Comparison of ENCODE assay signal across 12 cellular contexts in the genomic region with DNA sequence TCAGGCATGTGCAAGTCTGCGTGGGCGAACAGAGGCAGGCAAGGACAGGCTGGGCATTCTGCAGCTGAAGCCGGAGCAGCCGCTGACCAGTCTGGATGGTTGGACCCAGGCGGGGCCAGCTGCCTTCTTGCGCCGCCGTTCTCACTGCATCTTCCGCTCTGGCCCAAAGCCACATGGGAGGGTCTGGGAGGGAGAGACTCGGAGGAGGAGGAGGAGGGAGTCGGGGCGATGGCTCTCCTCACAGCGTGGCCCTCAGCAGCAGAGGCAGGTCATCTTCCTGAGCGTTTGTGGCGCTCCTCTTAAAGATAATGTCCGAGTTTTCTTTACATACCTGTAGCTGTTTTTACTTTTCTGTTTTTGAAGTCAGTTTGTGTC. TPM values are rescaled to one million over a fixed set of nuclear protein-coding genes. Genes with fewer than 3 reads are reported as not detected.
A peak's percentile ranks its signal among the peaks of the same experiment; 100 is the strongest.
DNase-seq lines count a peak whose midpoint lies in the region; ATAC-seq and TF ChIP-seq lines count a peak whose summit lies in the region.
"Had no signal": no experiment of that assay in that cellular context is flagged by ENCODE, and none has a peak within 500 bp of the region (broad histone marks: within the 10 kb centered on the region; RNA-seq: fewer than 3 reads in every experiment).

No MANE protein-coding gene starts in this region.

- H3K27ac ChIP-seq in thyroid gland (no peak overlapping the region), suprapubic skin (no peak overlapping the region)
- H3K27ac ChIP-seq: colonic mucosa had no signal

- H3K27me3 Mint-ChIP-seq in T-helper 17 cell (no peaks in the 10 kb centered on the region), immature natural killer cell (ENCODE audit: low read depth in 3 of 3) (peaks cover 1 to 18% (median 9%) of the 10 kb centered on the region in 3 donors)
- H3K27me3 Mint-ChIP-seq in stimulated activated naive B cell treated with anti-CD40 and anti-IgM and Interleukin-4, amounts not matched to agents 10 μg/mL and 1 μg/mL and 100 μg/mL, for 72 hours, result no peaks in the 10 kb centered on the region
- H3K27me3 Mint-ChIP-seq: naive B cell had no signal

- peaks cover 65 to 72% of the 10 kb centered on the region in 2 donors for H3K36me3 ChIP-seq in thyroid gland
- peaks cover 77% of the 10 kb centered on the region for H3K36me3 ChIP-seq in suprapubic skin

- H3K9me3 Mint-ChIP-seq in activated naive CD4-positive, alpha-beta T cell treated with anti-CD3 and anti-CD28 coated beads, Interleukin-2, amount 50 U/mL, for 72 hours, result no peaks in the 10 kb centered on the region
- H3K9me3 Mint-ChIP-seq in immature natural killer cell, result no peaks in the 10 kb centered on the region
- H3K9me3 Mint-ChIP-seq in stimulated activated naive B cell treated with anti-CD40 and anti-IgM and Interleukin-4, amounts not matched to agents 10 μg/mL and 1 μg/mL and 100 μg/mL, for 72 hours, result no peaks in the 10 kb centered on the region
- H3K9me3 Mint-ChIP-seq: CD8-positive, alpha-beta memory T cell; naive B cell had no signal

- peaks cover 11 to 36% of the 10 kb centered on the region in 2 donors for H3K36me3 Mint-ChIP-seq in activated naive CD4-positive, alpha-beta T cell treated with anti-CD3 and anti-CD28 coated beads, Interleukin-2, amount 50 U/mL, for 72 hours
- H3K36me3 Mint-ChIP-seq in T-helper 17 cell (ENCODE audit: low read depth) (peaks cover 9% of the 10 kb centered on the region), immature natural killer cell (peaks cover 5 to 39% (median 19%) of the 10 kb centered on the region in 3 donors)
- H3K36me3 Mint-ChIP-seq in stimulated activated naive B cell treated with anti-CD40 and anti-IgM and Interleukin-4, amounts not matched to agents 10 μg/mL and 1 μg/mL and 100 μg/mL, for 72 hours, result peaks cover 34 to 70% of the 10 kb centered on the region in 2 donors

- no peak for TF ChIP-seq EP300 in suprapubic skin (IDR thresholded peaks at IDR 0.05)

- 89 to 94% methylated on average over 14 to 16 of the region's 16 CpGs for WGBS in thyroid gland, 2 donors
- WGBS in suprapubic skin, result 72% methylated on average over 13 of the region's 16 CpGs

- H3K27ac Mint-ChIP-seq in activated naive CD4-positive, alpha-beta T cell treated with anti-CD3 and anti-CD28 coated beads, Interleukin-2, amount 50 U/mL, for 72 hours, result peak overlapping the region; percentile 16 to 92
- peak overlapping the region; percentile 83 for H3K27ac Mint-ChIP-seq in T-helper 17 cell
- peak overlapping the region in 4 of 6 donors; percentile 17 to 74 (median 58) for H3K27ac Mint-ChIP-seq in immature natural killer cell
- H3K27ac Mint-ChIP-seq in stimulated activated naive B cell treated with anti-CD40 and anti-IgM and Interleukin-4, amounts not matched to agents 10 μg/mL and 1 μg/mL and 100 μg/mL, for 72 hours, result peak overlapping the region; percentile 85

- intact Hi-C loops in thyroid gland (cut with DNase I), result loop anchor here (10.0 kb wide), 1 partner anchor 167 kb away; no protein-coding TSS in a partner anchor

- no peak for DNase-seq in activated naive CD4-positive, alpha-beta T cell treated with anti-CD3 and anti-CD28 coated beads, Interleukin-2, amount 50 U/mL, for 72 hours (ENCODE audit: low spot score in 2 of 2)
- no peak for DNase-seq in activated naive CD4-positive, alpha-beta T cell treated with anti-CD3 and anti-CD28 coated beads, Interleukin-2, amount 50 U/mL, for 16 hours
- no peak for DNase-seq in T-helper 17 cell
- DNase-seq in immature natural killer cell, result no peak
- no peak for DNase-seq in stimulated activated naive B cell treated with anti-CD40 and anti-IgM and Interleukin-4, amounts not matched to agents 10 μg/mL and 1 μg/mL and 100 μg/mL, for 72 hours
- no peak for DNase-seq in thyroid gland
- DNase-seq in suprapubic skin (ENCODE audit: low spot score in 2 of 2), result no peak
- no peak for DNase-seq in occipital lobe (lab: John Stamatoyannopoulos, UW)
- DNase-seq: NCI-H524 treated with DMSO at 0.1 percent for 48 hours had no signal

- peaks cover 14 to 19% of the 10 kb centered on the region in 2 donors for H3K4me1 ChIP-seq in thyroid gland
- peaks cover 42% of the 10 kb centered on the region for H3K4me1 ChIP-seq in suprapubic skin

- H3K4me1 Mint-ChIP-seq in T-helper 17 cell, result peaks cover 34% of the 10 kb centered on the region
- peaks cover 52 to 61% of the 10 kb centered on the region in 2 donors for H3K4me1 Mint-ChIP-seq in immature natural killer cell
- H3K4me1 Mint-ChIP-seq in stimulated activated naive B cell treated with anti-CD40 and anti-IgM and Interleukin-4, amounts not matched to agents 10 μg/mL and 1 μg/mL and 100 μg/mL, for 72 hours, result peaks cover 52 to 83% of the 10 kb centered on the region in 2 donors

- no peak for ATAC-seq in activated naive CD4-positive, alpha-beta T cell treated with anti-CD3 and anti-CD28 coated beads, Interleukin-2, amount 50 U/mL, for 72 hours
- no peak for ATAC-seq in T-helper 17 cell
- ATAC-seq in stimulated activated naive B cell treated with anti-CD40 and anti-IgM and Interleukin-4, amounts not matched to agents 10 μg/mL and 1 μg/mL and 100 μg/mL, for 72 hours (replicated peaks), result no peak

- TF ChIP-seq CTCF in thyroid gland (IDR thresholded peaks at IDR 0.05) (no peak), suprapubic skin (IDR thresholded peaks at IDR 0.05) (no peak)

- no peaks in the 10 kb centered on the region for H3K27me3 ChIP-seq in thyroid gland
- no peaks in the 10 kb centered on the region for H3K27me3 ChIP-seq in suprapubic skin
- H3K27me3 ChIP-seq: colonic mucosa had no signal

- TF ChIP-seq POLR2A in thyroid gland (IDR thresholded peaks at IDR 0.05) (no peak), suprapubic skin (IDR thresholded peaks at IDR 0.05) (no peak)

- peak overlapping the region; percentile 66 for H3K4me3 Mint-ChIP-seq in T-helper 17 cell
- no peak overlapping the region for H3K4me3 Mint-ChIP-seq in immature natural killer cell
- H3K4me3 Mint-ChIP-seq in stimulated activated naive B cell treated with anti-CD40 and anti-IgM and Interleukin-4, amounts not matched to agents 10 μg/mL and 1 μg/mL and 100 μg/mL, for 72 hours, result peak overlapping the region in 1 of 2 donors; percentile 51

- H3K9me3 ChIP-seq in T-helper 17 cell (ENCODE audit: control insufficient read depth, low read length, poor library complexity, severe bottlenecking), result no peaks in the 10 kb centered on the region
- no peaks in the 10 kb centered on the region for H3K9me3 ChIP-seq in thyroid gland
- no peaks in the 10 kb centered on the region for H3K9me3 ChIP-seq in suprapubic skin
- H3K9me3 ChIP-seq: colonic mucosa had no signal

- no peak overlapping the region for H3K4me3 ChIP-seq in thyroid gland (replicated peaks in 1 of 3)
- no peak overlapping the region for H3K4me3 ChIP-seq in suprapubic skin
- H3K4me3 ChIP-seq: colonic mucosa had no signal

RNA-seq across cellular contexts. Expression of gene CLK3, which starts 5.9 kb away (rescaled TPM):
- 100 to 1,000 TPM; 160 to 176 TPM for total RNA-seq in activated naive CD4-positive, alpha-beta T cell treated with anti-CD3 and anti-CD28 coated beads, Interleukin-2, amount 50 U/mL, for 72 hours
- total RNA-seq in T-helper 17 cell (100 to 1,000 TPM; 216 to 243 TPM), thyroid gland (100 to 1,000 TPM in 3 of 4 donors, 10 to 100 TPM in 1; 91.9 to 156 (median 120) TPM), suprapubic skin (100 to 1,000 TPM in 3 of 4 donors, 10 to 100 TPM in 1; 93.1 to 244 (median 115) TPM), occipital lobe (27.0 TPM)
- 10 to 100 TPM; 32.4 to 82.1 (median 68.2) TPM for polyA plus RNA-seq in immature natural killer cell
